In the genomic region with DNA sequence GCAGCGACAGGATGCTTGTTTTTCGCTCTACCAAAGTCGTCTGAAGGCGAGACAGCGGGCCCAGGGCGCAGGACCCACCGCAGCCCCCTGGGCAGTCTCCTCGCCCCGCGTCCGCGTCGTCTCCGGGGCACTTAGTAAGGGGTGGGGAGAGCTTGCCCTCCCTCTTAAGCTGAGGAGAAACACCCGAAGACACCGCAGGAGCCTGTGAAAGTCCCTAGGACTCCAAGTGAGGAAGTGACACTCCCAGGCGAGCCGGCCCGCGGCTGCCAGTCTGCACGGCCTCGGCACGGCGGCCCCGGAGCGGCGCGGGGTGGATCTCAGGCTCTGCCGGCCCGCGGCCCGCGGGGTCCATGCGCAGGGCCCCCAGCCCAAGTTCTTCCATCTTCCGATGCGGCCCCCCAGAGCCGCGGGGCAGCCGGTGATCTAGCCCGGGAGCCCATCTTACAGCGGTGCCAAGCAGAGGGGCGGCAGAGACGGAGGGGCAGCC, we compare ENCODE assay signal across 8 cellular contexts. TPM values are rescaled to one million over a fixed set of nuclear protein-coding genes. Genes with fewer than 3 reads are reported as not detected.
DNase-seq lines count a peak whose midpoint lies in the region; ATAC-seq and TF ChIP-seq lines count a peak whose summit lies in the region.

No MANE protein-coding gene starts in this region.

- peak overlapping the region; percentile 80 to 84 (median 83) for H3K9ac ChIP-seq in skeletal muscle tissue (ENCODE audit: low read depth in 1 of 3, low read length in 3 of 3)

- under 1% methylated on average over 43 of the region's 43 CpGs for WGBS in right cardiac atrium

- intact Hi-C loops in right cardiac atrium (cut with DNase I) = loop anchor here in 2 of 4 donors (10.0 kb wide), 2 partner anchors 50 to 170 kb away; a partner anchor contains a TSS

- H3K9me3 ChIP-seq in right cardiac atrium (ENCODE audit: control insufficient read depth, low read length) = no peaks in the 10 kb centered on the region
- no peaks in the 10 kb centered on the region for H3K9me3 ChIP-seq in skeletal muscle tissue (ENCODE audit: control insufficient read depth in 3 of 3, low read length in 3 of 3)

- CTCF ChIA-PET in AG04449 (lab: Yijun Ruan, JAX) (interaction anchor here (0.7 to 4.3 kb wide), 5 partner anchors 9 to 59 kb away, joined by 3 to 22 read pairs (median 7); no protein-coding TSS in a partner anchor), RWPE1 (lab: Yijun Ruan, JAX) (interaction anchor here (0.7 kb wide), 1 partner anchor 134 kb away, joined by 6 read pairs; no protein-coding TSS in a partner anchor)

- H3K27ac ChIP-seq in RWPE1 (peak overlapping the region; percentile 33; the same call in 1 of the 2 replicates), right cardiac atrium (ENCODE audit: low read length) (peak overlapping the region; percentile 99), skeletal muscle tissue (ENCODE audit: low read depth, low read length) (peak overlapping the region; percentile 76)

- peak; percentile 60 for ATAC-seq in GM18870 (IDR thresholded peaks at IDR 0.05; ENCODE audit: unreplicated experiment)
- ATAC-seq in HG03066 (IDR thresholded peaks at IDR 0.05; ENCODE audit: low read depth, unreplicated experiment) = peak; percentile 68
- peak; percentile 66 to 79 for ATAC-seq in right cardiac atrium

- DNase-seq in AG04449 (ENCODE audit: low read depth, low spot score) (no peak), RWPE1 (ENCODE audit: low spot score) (peak; percentile 20), right cardiac atrium (peak; percentile 75 to 87 (median 83)), GOT3 (lab: John Stamatoyannopoulos, UW) (no peak)
- DNase-seq in activated naive CD4-positive, alpha-beta T cell treated with anti-CD3 and anti-CD28 coated beads, Interleukin-2, amount 50 U/mL, for 16 hours = peak; percentile 58

- TF ChIP-seq CTCF in AG04449 (IDR thresholded peaks at IDR 0.05; ENCODE audit: insufficient read depth, low read length, missing control alignments) (no peak), RWPE1 (conservative IDR thresholded peaks at IDR 0.05; ENCODE audit: low read depth) (no peak)

- peaks cover 0 to 3% (median 0%) of the 10 kb centered on the region in 3 donors for H3K36me3 ChIP-seq in skeletal muscle tissue (ENCODE audit: control insufficient read depth in 3 of 3, insufficient read depth in 3 of 3, low read length in 3 of 3)

- H3K4me1 ChIP-seq in right cardiac atrium (ENCODE audit: control insufficient read depth, insufficient read depth, low read length) (peaks cover 18% of the 10 kb centered on the region), skeletal muscle tissue (ENCODE audit: control insufficient read depth in 3 of 3, insufficient read depth in 3 of 3, low read length in 3 of 3) (peaks cover 10 to 31% (median 10%) of the 10 kb centered on the region in 3 donors)

- no peaks in the 10 kb centered on the region for H3K27me3 ChIP-seq in right cardiac atrium (ENCODE audit: control insufficient read depth, insufficient read depth)
- no peaks in the 10 kb centered on the region for H3K27me3 ChIP-seq in skeletal muscle tissue (ENCODE audit: control insufficient read depth in 3 of 3, insufficient read depth in 3 of 3, low read length in 3 of 3)

- POLR2A ChIA-PET in AG04449 (lab: Yijun Ruan, JAX) (interaction anchor here (0.6 to 2.9 kb wide), 6 partner anchors 10 to 101 kb away, joined by 3 to 19 read pairs (median 5); no protein-coding TSS in a partner anchor), RWPE1 (lab: Yijun Ruan, JAX; ENCODE audit: low non-redundant PET) (interaction anchor here (0.7 kb wide), 2 partner anchors 24 to 30 kb away, joined by 3 read pairs; no protein-coding TSS in a partner anchor)

- peak overlapping the region; percentile 89 for H3K4me3 ChIP-seq in AG04449 (ENCODE audit: low read depth, low read length)
- peak overlapping the region; percentile 86 for H3K4me3 ChIP-seq in right cardiac atrium (ENCODE audit: low read length)
- peak overlapping the region; percentile 82 to 91 (median 87) for H3K4me3 ChIP-seq in skeletal muscle tissue (ENCODE audit: low read length in 3 of 3)

RNA-seq across cellular contexts. Expression of a gene that starts 0.3 kb away (rescaled TPM):
- total RNA-seq in right cardiac atrium (10 to 100 TPM; 41.3 to 52.3 (median 48.5) TPM), skeletal muscle tissue (9.4 TPM)
- polyA plus RNA-seq in right cardiac atrium = 14.6 TPM

RNA-seq across cellular contexts. Expression of a gene that starts 53.8 kb away (rescaled TPM):
- 10 to 100 TPM; 11.9 to 20.1 (median 15.2) TPM for total RNA-seq in right cardiac atrium
- 10.3 TPM for polyA plus RNA-seq in right cardiac atrium
- 7.8 TPM for total RNA-seq in skeletal muscle tissue

Comparison
In these comparisons a context has a peak if more than half of its experiments do, and no peak if none do; other contexts are left out.
1. DNase-seq: peak in RWPE1 (single experiment), activated naive CD4-positive, alpha-beta T cell treated with anti-CD3 and anti-CD28 coated beads, Interleukin-2, amount 50 U/mL, for 16 hours (single experiment) and right cardiac atrium (3 of 3); none in AG04449 (single experiment) and GOT3 (single experiment).
2. H3K27ac ChIP-seq: peak in every context shown above with its lines; median percentile 99 in right cardiac atrium; 76 in skeletal muscle tissue; 33 in RWPE1.
3. Peak in every context shown above with its lines, with median percentiles within 50 percentile points of each other: H3K4me3 ChIP-seq and ATAC-seq.